13 cellular contexts compared by ENCODE assay signal in the genomic region with DNA sequence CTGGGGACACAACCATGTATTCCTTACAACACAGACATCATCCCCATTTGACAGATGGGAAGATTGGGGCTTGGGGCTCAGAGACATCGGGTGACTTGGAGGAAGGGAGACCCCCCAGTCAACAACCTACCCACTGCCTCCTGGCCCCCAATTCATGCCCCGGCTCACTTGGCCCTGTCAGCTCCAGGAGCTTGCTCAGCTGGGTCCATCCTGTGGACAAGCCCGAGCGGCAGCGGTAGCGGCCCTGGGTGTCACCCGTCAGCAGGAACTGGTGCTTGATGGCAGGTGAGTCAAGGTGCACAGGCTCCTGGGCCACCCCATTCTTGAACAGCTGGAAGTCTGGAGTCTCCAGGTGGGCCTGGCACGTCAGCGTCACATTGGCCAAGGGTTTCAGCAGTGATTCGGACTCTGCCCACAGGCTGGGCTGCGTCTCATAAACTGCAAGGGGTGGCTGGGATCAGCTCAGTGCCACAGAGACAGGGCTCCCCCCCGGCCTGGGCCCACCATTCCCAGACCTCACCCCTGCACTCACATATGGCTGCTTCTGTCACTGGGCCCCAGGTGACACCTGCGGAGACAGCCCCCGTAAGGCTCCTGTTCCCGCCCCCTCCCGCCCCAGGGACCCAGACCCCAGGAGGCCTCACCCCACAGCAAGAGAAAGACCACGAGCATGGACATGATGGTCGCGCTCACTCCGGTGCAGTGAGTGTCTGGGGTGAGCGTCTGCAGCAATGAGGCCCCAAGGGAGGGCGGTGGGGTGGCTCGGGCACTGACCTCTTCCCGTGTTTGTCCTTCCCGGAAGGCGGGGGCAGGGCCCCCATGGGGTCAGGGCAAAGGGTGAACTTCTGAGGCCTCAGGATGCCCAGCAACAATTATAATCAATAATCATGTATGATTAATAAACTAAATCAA. TPM values are rescaled to one million over a fixed set of nuclear protein-coding genes. Genes with fewer than 3 reads are reported as not detected.
DNase-seq lines count a peak whose midpoint lies in the region; ATAC-seq and TF ChIP-seq lines count a peak whose summit lies in the region.
"Had no signal": no experiment of that assay in that cellular context is flagged by ENCODE, and none has a peak within 500 bp of the region (broad histone marks: within the 10 kb centered on the region; RNA-seq: fewer than 3 reads in every experiment).

A gene with protein sequence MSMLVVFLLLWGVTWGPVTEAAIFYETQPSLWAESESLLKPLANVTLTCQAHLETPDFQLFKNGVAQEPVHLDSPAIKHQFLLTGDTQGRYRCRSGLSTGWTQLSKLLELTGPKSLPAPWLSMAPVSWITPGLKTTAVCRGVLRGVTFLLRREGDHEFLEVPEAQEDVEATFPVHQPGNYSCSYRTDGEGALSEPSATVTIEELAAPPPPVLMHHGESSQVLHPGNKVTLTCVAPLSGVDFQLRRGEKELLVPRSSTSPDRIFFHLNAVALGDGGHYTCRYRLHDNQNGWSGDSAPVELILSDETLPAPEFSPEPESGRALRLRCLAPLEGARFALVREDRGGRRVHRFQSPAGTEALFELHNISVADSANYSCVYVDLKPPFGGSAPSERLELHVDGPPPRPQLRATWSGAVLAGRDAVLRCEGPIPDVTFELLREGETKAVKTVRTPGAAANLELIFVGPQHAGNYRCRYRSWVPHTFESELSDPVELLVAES (minus strand): TSS at position 733 of the 912 bp plus-strand sequence. CDS start 55 bp downstream, at position 678.

- POLR2A ChIA-PET in activated naive CD8-positive, alpha-beta T cell treated with anti-CD3 and anti-CD28 coated beads, Interleukin-2, amount 10 ng/mL, durations not matched to agents 7 days and 5 days (lab: Charles Lee), result interaction anchor here (2.3 kb wide), 1 partner anchor 9 kb away, joined by 9 read pairs; a partner anchor contains a TSS

- H3K27me3 Mint-ChIP-seq in activated naive CD8-positive, alpha-beta T cell treated with anti-CD3 and anti-CD28 coated beads, Interleukin-2, amount 10 ng/mL, durations not matched to agents 7 days and 5 days, result no peaks in the 10 kb centered on the region
- H3K27me3 Mint-ChIP-seq: central memory CD8-positive, alpha-beta T cell had no signal

- H3K27me3 ChIP-seq in mononuclear cell (ENCODE audit: insufficient read depth, low read length), result peaks cover 7% of the 10 kb centered on the region
- no peaks in the 10 kb centered on the region for H3K27me3 ChIP-seq in vagina
- peaks cover 55% of the 10 kb centered on the region for H3K27me3 ChIP-seq in suprapubic skin

- H3K36me3 ChIP-seq in vagina (no peaks in the 10 kb centered on the region), suprapubic skin (no peaks in the 10 kb centered on the region)

- 88% methylated on average over 12 of the region's 26 CpGs for WGBS in suprapubic skin

- peaks cover 18% of the 10 kb centered on the region for H3K36me3 Mint-ChIP-seq in activated naive CD8-positive, alpha-beta T cell treated with anti-CD3 and anti-CD28 coated beads, Interleukin-2, amount 10 ng/mL, durations not matched to agents 7 days and 5 days

- no peak within 1 kb of the TSS for H3K27ac Mint-ChIP-seq in activated naive CD8-positive, alpha-beta T cell treated with anti-CD3 and anti-CD28 coated beads, Interleukin-2, amount 10 ng/mL, durations not matched to agents 7 days and 5 days

- H3K9me3 ChIP-seq in mononuclear cell (ENCODE audit: low read depth, low read length) (no peaks in the 10 kb centered on the region), vagina (no peaks in the 10 kb centered on the region), suprapubic skin (no peaks in the 10 kb centered on the region)

- intact Hi-C loops in left cardiac atrium (cut with DNase I) (no loop called here), Right ventricle myocardium superior (cut with DNase I) (no loop called here), vagina (cut with DNase I) (no loop called here)

- ATAC-seq in left cardiac atrium, result no peak
- no peak for ATAC-seq in Right ventricle myocardium superior (ENCODE audit: poor library complexity)
- ATAC-seq in activated naive CD8-positive, alpha-beta T cell treated with anti-CD3 and anti-CD28 coated beads, Interleukin-2, amount 10 ng/mL, durations not matched to agents 7 days and 5 days (ENCODE audit: low read depth), result no peak

- TF ChIP-seq CTCF in vagina (IDR thresholded peaks at IDR 0.05), result no peak
- TF ChIP-seq CTCF in suprapubic skin (IDR thresholded peaks at IDR 0.05), result no peak

- TF ChIP-seq POLR2A in vagina (IDR thresholded peaks at IDR 0.05), result no peak
- no peak for TF ChIP-seq POLR2A in suprapubic skin (IDR thresholded peaks at IDR 0.05)

- no peak for TF ChIP-seq EP300 in suprapubic skin (IDR thresholded peaks at IDR 0.05)

- H3K4me3 ChIP-seq in mononuclear cell (ENCODE audit: low read length) (no peak within 1 kb of the TSS), vagina (no peak within 1 kb of the TSS), suprapubic skin (no peak within 1 kb of the TSS)

- H3K4me1 Mint-ChIP-seq in activated naive CD8-positive, alpha-beta T cell treated with anti-CD3 and anti-CD28 coated beads, Interleukin-2, amount 10 ng/mL, durations not matched to agents 7 days and 5 days, result peaks cover 24% of the 10 kb centered on the region

- H3K4me1 ChIP-seq in mononuclear cell (ENCODE audit: insufficient read depth, low read length) (peaks cover 28% of the 10 kb centered on the region), vagina (peaks cover 47% of the 10 kb centered on the region), suprapubic skin (peaks cover 25% of the 10 kb centered on the region)

- H3K9me3 Mint-ChIP-seq in activated naive CD8-positive, alpha-beta T cell treated with anti-CD3 and anti-CD28 coated beads, Interleukin-2, amount 10 ng/mL, durations not matched to agents 7 days and 5 days, result no peaks in the 10 kb centered on the region
- H3K9me3 Mint-ChIP-seq: central memory CD8-positive, alpha-beta T cell had no signal

- H3K4me3 Mint-ChIP-seq in activated naive CD8-positive, alpha-beta T cell treated with anti-CD3 and anti-CD28 coated beads, Interleukin-2, amount 10 ng/mL, durations not matched to agents 7 days and 5 days, result no peak within 1 kb of the TSS
- H3K4me3 Mint-ChIP-seq: central memory CD8-positive, alpha-beta T cell had no signal

- H3K27ac ChIP-seq in vagina, result no peak within 1 kb of the TSS
- H3K27ac ChIP-seq in suprapubic skin, result no peak within 1 kb of the TSS
- H3K27ac ChIP-seq: VCaP had no signal

- DNase-seq in left cardiac atrium (no peak), Right ventricle myocardium superior (no peak), vagina (ENCODE audit: extremely low spot score in 2 of 2) (no peak), suprapubic skin (ENCODE audit: low spot score in 2 of 2) (no peak), NCI-H82 (lab: John Stamatoyannopoulos, UW) (no peak)
- no peak for DNase-seq in activated naive CD8-positive, alpha-beta T cell treated with anti-CD3 and anti-CD28 coated beads, Interleukin-2, amount 10 ng/mL, durations not matched to agents 7 days and 5 days
- no peak for DNase-seq in effector CD8-positive, alpha-beta T cell (lab: John Stamatoyannopoulos, UW)
- DNase-seq: MV-4-11, occipital lobe, SHP77 had no signal

RNA-seq across cellular contexts. Expression of the gene that starts here (rescaled TPM):
- 10 to 100 TPM; 18.3 to 18.9 TPM for total RNA-seq in left cardiac atrium
- 4.1 TPM for total RNA-seq in Right ventricle myocardium superior
- 10 to 100 TPM; 21.0 to 22.8 TPM for total RNA-seq in activated naive CD8-positive, alpha-beta T cell treated with anti-CD3 and anti-CD28 coated beads, Interleukin-2, amount 10 ng/mL, durations not matched to agents 7 days and 5 days
- 17.7 TPM for total RNA-seq in mononuclear cell
- 48.9 TPM for total RNA-seq in vagina
- total RNA-seq in suprapubic skin, result 10 to 100 TPM in 2 of 4 donors, 1 to 10 TPM in 2; 1.0 to 14.9 (median 8.1) TPM
